ENCODE assay signal across 22 cellular contexts in the genomic region with DNA sequence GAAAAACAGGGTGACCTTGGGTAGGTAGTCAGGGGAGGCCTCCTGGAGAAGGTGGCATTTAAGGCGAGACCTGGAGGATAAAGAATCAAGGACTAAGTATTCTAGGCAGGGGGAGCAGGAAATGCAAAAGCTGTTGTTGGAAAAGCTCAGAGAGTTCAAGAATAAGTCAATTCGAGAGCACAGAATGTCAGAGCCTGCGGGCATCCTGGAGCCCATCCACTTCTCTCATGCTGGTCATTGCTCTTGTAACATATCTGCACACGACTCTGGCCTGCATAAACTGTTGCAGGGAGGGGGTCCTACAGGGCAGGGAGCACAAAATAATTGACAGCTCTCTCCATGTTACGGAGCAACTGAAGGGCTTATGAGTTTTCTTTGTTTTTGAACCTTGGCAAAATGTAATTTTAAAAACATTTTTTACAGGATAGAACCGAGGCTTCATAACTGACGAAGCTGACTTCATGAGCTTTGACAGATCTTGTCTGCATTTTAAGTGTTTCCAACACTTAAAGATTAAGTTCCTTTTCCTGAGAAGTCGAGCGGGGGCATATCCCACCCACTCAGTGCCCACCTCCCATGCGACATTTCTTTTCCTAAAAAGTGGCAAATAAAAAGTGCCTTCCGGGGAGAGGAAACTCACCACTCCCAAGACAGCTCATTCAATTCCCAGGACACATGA. TPM values are rescaled to one million over a fixed set of nuclear protein-coding genes. Genes with fewer than 3 reads are reported as not detected.
"Had no signal": no experiment of that assay in that cellular context is flagged by ENCODE, and none has a peak within 500 bp of the region (broad histone marks: within the 10 kb centered on the region; RNA-seq: fewer than 3 reads in every experiment).

No MANE protein-coding gene starts in this region.

- H3K27ac Mint-ChIP-seq: activated CD4-positive, alpha-beta memory T cell treated with anti-CD3 and anti-CD28 coated beads for 36 hours; activated CD8-positive, alpha-beta memory T cell treated with anti-CD3 and anti-CD28 coated beads, Interleukin-2, amount 10 ng/mL, durations not matched to agents 7 days and 5 days; activated naive CD8-positive, alpha-beta T cell treated with anti-CD3 and anti-CD28 coated beads, Interleukin-2, amount 10 ng/mL, durations not matched to agents 7 days and 5 days; activated T-helper 17 cell treated with anti-CD3 and anti-CD28 coated beads, Interleukin-2, amount 50 U/mL, for 72 hours; endodermal cell; natural killer cell treated with Interleukin-12 subunit alpha and Interleukin-12 subunit beta and Interleukin-15 and Interleukin-18, amount 100 ng/mL, for 72 hours had no signal

- H3K27me3 Mint-ChIP-seq: activated B cell treated with CpG ODN at 0.5 μM for 24 hours had no signal

- H3K4me3 ChIP-seq: body of pancreas, dorsolateral prefrontal cortex, thyroid gland had no signal

- H3K4me1 Mint-ChIP-seq: activated CD8-positive, alpha-beta memory T cell treated with anti-CD3 and anti-CD28 coated beads, Interleukin-2, amount 10 ng/mL, durations not matched to agents 7 days and 5 days; endodermal cell had no signal

- H3K4me3 Mint-ChIP-seq: activated CD4-positive, alpha-beta memory T cell treated with anti-CD3 and anti-CD28 coated beads for 36 hours; activated CD8-positive, alpha-beta memory T cell treated with anti-CD3 and anti-CD28 coated beads, Interleukin-2, amount 10 ng/mL, durations not matched to agents 7 days and 5 days; activated naive CD8-positive, alpha-beta T cell treated with anti-CD3 and anti-CD28 coated beads, Interleukin-2, amount 10 ng/mL, durations not matched to agents 7 days and 5 days; activated T-helper 17 cell treated with anti-CD3 and anti-CD28 coated beads, Interleukin-2, amount 50 U/mL, for 72 hours; endodermal cell; natural killer cell treated with Interleukin-12 subunit alpha and Interleukin-12 subunit beta and Interleukin-15 and Interleukin-18, amount 100 ng/mL, for 72 hours had no signal

- FAIRE-seq: frontal cortex had no signal

- H3K9me3 ChIP-seq: body of pancreas, thyroid gland had no signal

- H3K9me3 Mint-ChIP-seq: activated B cell treated with CpG ODN at 0.5 μM for 24 hours; activated CD4-positive, alpha-beta memory T cell treated with anti-CD3 and anti-CD28 coated beads for 36 hours; activated naive CD8-positive, alpha-beta T cell treated with anti-CD3 and anti-CD28 coated beads, Interleukin-2, amount 10 ng/mL, durations not matched to agents 7 days and 5 days; activated T-helper 17 cell treated with anti-CD3 and anti-CD28 coated beads, Interleukin-2, amount 50 U/mL, for 72 hours; endodermal cell; natural killer cell treated with Interleukin-12 subunit alpha and Interleukin-12 subunit beta and Interleukin-15 and Interleukin-18, amount 100 ng/mL, for 72 hours had no signal

- H3K36me3 ChIP-seq: thyroid gland had no signal

- ATAC-seq: activated CD8-positive, alpha-beta memory T cell treated with anti-CD3 and anti-CD28 coated beads, Interleukin-2, amount 10 ng/mL, durations not matched to agents 7 days and 5 days; activated T-helper 17 cell treated with anti-CD3 and anti-CD28 coated beads, Interleukin-2, amount 50 U/mL, for 72 hours; body of pancreas; natural killer cell treated with Interleukin-12 subunit alpha and Interleukin-12 subunit beta and Interleukin-15 and Interleukin-18, amount 100 ng/mL, for 72 hours had no signal

- H3K36me3 Mint-ChIP-seq: activated CD4-positive, alpha-beta memory T cell treated with anti-CD3 and anti-CD28 coated beads for 36 hours; activated CD8-positive, alpha-beta memory T cell treated with anti-CD3 and anti-CD28 coated beads, Interleukin-2, amount 10 ng/mL, durations not matched to agents 7 days and 5 days; activated naive CD8-positive, alpha-beta T cell treated with anti-CD3 and anti-CD28 coated beads, Interleukin-2, amount 10 ng/mL, durations not matched to agents 7 days and 5 days; natural killer cell treated with Interleukin-12 subunit alpha and Interleukin-12 subunit beta and Interleukin-15 and Interleukin-18, amount 100 ng/mL, for 72 hours had no signal

- H3K27me3 ChIP-seq: body of pancreas had no signal

- H3K27ac ChIP-seq: body of pancreas, dorsolateral prefrontal cortex, epithelial cell of prostate, thyroid gland had no signal

- H3K4me1 ChIP-seq: body of pancreas, thyroid gland had no signal

- DNase-seq: activated B cell treated with CpG ODN at 0.5 μM for 24 hours; activated CD4-positive, alpha-beta memory T cell treated with anti-CD3 and anti-CD28 coated beads for 36 hours; activated CD4-positive, alpha-beta T cell treated with anti-CD3 and anti-CD28 coated beads for 4 hours; activated CD8-positive, alpha-beta memory T cell treated with anti-CD3 and anti-CD28 coated beads, Interleukin-2, amount 10 ng/mL, durations not matched to agents 7 days and 5 days; activated naive CD4-positive, alpha-beta T cell treated with Interleukin-2 at 50 U/mL for 16 hours; activated naive CD8-positive, alpha-beta T cell treated with anti-CD3 and anti-CD28 coated beads, Interleukin-2, amount 10 ng/mL, durations not matched to agents 7 days and 5 days; activated T-cell treated with anti-CD3 and anti-CD28 coated beads, Interleukin-2, amount 50 U/mL, for 1 hour; body of pancreas; endodermal cell; stimulated activated CD4-positive, alpha-beta T cell treated with anti-CD3 and anti-CD28 coated beads, Interleukin-1b, Interleukin-23, amount 100 ng/mL, for 48 hours; stimulated activated CD8-positive, alpha-beta memory T cell treated with anti-CD3 and anti-CD28 coated beads, Interleukin-4, amount 100 ng/mL, for 48 hours; stimulated activated naive CD4-positive, alpha-beta T cell; T-helper 9 cell; thyroid gland had no signal

RNA-seq across cellular contexts. Expression of a gene that starts 4.2 kb away (rescaled TPM):
- total RNA-seq: activated B cell treated with CpG ODN at 0.5 μM for 24 hours; activated CD4-positive, alpha-beta memory T cell treated with anti-CD3 and anti-CD28 coated beads for 36 hours; activated CD8-positive, alpha-beta memory T cell treated with anti-CD3 and anti-CD28 coated beads, Interleukin-2, amount 10 ng/mL, durations not matched to agents 7 days and 5 days; activated naive CD8-positive, alpha-beta T cell treated with anti-CD3 and anti-CD28 coated beads, Interleukin-2, amount 10 ng/mL, durations not matched to agents 7 days and 5 days; activated T-helper 17 cell treated with anti-CD3 and anti-CD28 coated beads, Interleukin-2, amount 50 U/mL, for 72 hours; endodermal cell; kidney epithelial cell; natural killer cell treated with Interleukin-12 subunit alpha and Interleukin-12 subunit beta and Interleukin-15 and Interleukin-18, amount 100 ng/mL, for 72 hours had no signal

RNA-seq across cellular contexts. Expression of a gene that starts 45.2 kb away (rescaled TPM):
- total RNA-seq: activated CD8-positive, alpha-beta memory T cell treated with anti-CD3 and anti-CD28 coated beads, Interleukin-2, amount 10 ng/mL, durations not matched to agents 7 days and 5 days; activated naive CD8-positive, alpha-beta T cell treated with anti-CD3 and anti-CD28 coated beads, Interleukin-2, amount 10 ng/mL, durations not matched to agents 7 days and 5 days; activated T-helper 17 cell treated with anti-CD3 and anti-CD28 coated beads, Interleukin-2, amount 50 U/mL, for 72 hours; body of pancreas; endodermal cell; frontal cortex; kidney epithelial cell; lower leg skin; natural killer cell treated with Interleukin-12 subunit alpha and Interleukin-12 subunit beta and Interleukin-15 and Interleukin-18, amount 100 ng/mL, for 72 hours; thyroid gland; ureter had no signal
